ENCODE assay signal across 22 cellular contexts in genomic region chr1:168867941-168868634, GRCh38.
DNase-seq lines count a peak whose midpoint lies in the region; ATAC-seq and TF ChIP-seq lines count a peak whose summit lies in the region.
"Had no signal": no experiment of that assay in that cellular context is flagged by ENCODE, and none has a peak within 500 bp of the region (broad histone marks: within the 10 kb centered on the region; RNA-seq: fewer than 3 reads in every experiment).

No MANE protein-coding gene starts in this region.

- H3K27ac ChIP-seq in lower lobe of right lung, result peak overlapping the region; percentile 25
- peak overlapping the region; percentile 47 to 83 (median 75) for H3K27ac ChIP-seq in thyroid gland
- H3K27ac ChIP-seq: SJSA1 had no signal

- 60 to 62% methylated on average over 4 of the region's 4 CpGs for WGBS in thyroid gland, 2 donors

- intact Hi-C loops in lower lobe of right lung (cut with DNase I), result no loop called here
- intact Hi-C loops in thyroid gland (cut with DNase I), result no loop called here

- ATAC-seq in lower lobe of right lung, result peak; percentile 54 to 86
- ATAC-seq: HCT116 had no signal

- peak; percentile 10 for DNase-seq in Jurkat, Clone E6-1 (ENCODE audit: low read depth, low spot score)
- peak; percentile 84 for DNase-seq in LNCaP clone FGC (ENCODE audit: low read depth)
- no peak for DNase-seq in lower lobe of right lung
- peak; percentile 35 to 42 for DNase-seq in thyroid gland
- no peak for DNase-seq in AG08396 (ENCODE audit: low spot score)
- DNase-seq in NCI-H146 (lab: John Stamatoyannopoulos, UW), result no peak
- DNase-seq in iPS-NIHi11 (ENCODE audit: low spot score), result no peak
- DNase-seq: Calu3; CD8-positive, alpha-beta memory T cell; DMS79 treated with DMSO at 0.1 percent for 48 hours; GF-D8; IMR-90; NCI-H1092; NCI-H1417 treated with DMSO at 0.1 percent for 48 hours; NCI-H187 treated with DMSO at 0.1 percent for 48 hours; NCI-H2107; NCI-H524; NCI-H774; Right ventricle myocardium superior; RPMI8226 had no signal

- H3K27me3 ChIP-seq in lower lobe of right lung (ENCODE audit: low read depth) (no peaks in the 10 kb centered on the region), thyroid gland (no peaks in the 10 kb centered on the region)
- H3K27me3 ChIP-seq: SJSA1 had no signal

- H3K4me1 ChIP-seq in lower lobe of right lung, result peaks cover 11% of the 10 kb centered on the region
- peaks cover 12 to 14% of the 10 kb centered on the region in 2 donors for H3K4me1 ChIP-seq in thyroid gland
- H3K4me1 ChIP-seq: SJSA1 had no signal

- H3K4me3 ChIP-seq in Jurkat, Clone E6-1 (ENCODE audit: low read length), result no peak overlapping the region
- no peak overlapping the region for H3K4me3 ChIP-seq in LNCaP clone FGC (ENCODE audit: low read depth, low read length)
- no peak overlapping the region for H3K4me3 ChIP-seq in lower lobe of right lung
- H3K4me3 ChIP-seq in thyroid gland (replicated peaks in 1 of 3), result no peak overlapping the region
- H3K4me3 ChIP-seq: SJSA1 had no signal

- TF ChIP-seq POLR2A in thyroid gland (IDR thresholded peaks at IDR 0.05), result no peak

- H3K9me3 ChIP-seq in lower lobe of right lung (peaks cover 4% of the 10 kb centered on the region), thyroid gland (no peaks in the 10 kb centered on the region)
- H3K9me3 ChIP-seq: SJSA1 had no signal

- H3K36me3 ChIP-seq in lower lobe of right lung (no peaks in the 10 kb centered on the region), thyroid gland (no peaks in the 10 kb centered on the region)
- H3K36me3 ChIP-seq: SJSA1 had no signal

- TF ChIP-seq CTCF in LNCaP clone FGC (IDR thresholded peaks at IDR 0.05; ENCODE audit: control insufficient read depth, extremely low read depth, insufficient read depth) (no peak), lower lobe of right lung (IDR thresholded peaks at IDR 0.05) (no peak), thyroid gland (IDR thresholded peaks at IDR 0.05) (no peak)

Comparison
In these comparisons a context has a peak if more than half of its experiments do, and no peak if none do; other contexts are left out.
1. DNase-seq: peak in Jurkat, Clone E6-1 (single experiment), LNCaP clone FGC (single experiment) and thyroid gland (2 of 2); none in lower lobe of right lung (single experiment), AG08396 (single experiment), NCI-H146 (single experiment) and iPS-NIHi11 (single experiment).